Comparison of ENCODE assay signal across 8 cellular contexts in the genomic region with DNA sequence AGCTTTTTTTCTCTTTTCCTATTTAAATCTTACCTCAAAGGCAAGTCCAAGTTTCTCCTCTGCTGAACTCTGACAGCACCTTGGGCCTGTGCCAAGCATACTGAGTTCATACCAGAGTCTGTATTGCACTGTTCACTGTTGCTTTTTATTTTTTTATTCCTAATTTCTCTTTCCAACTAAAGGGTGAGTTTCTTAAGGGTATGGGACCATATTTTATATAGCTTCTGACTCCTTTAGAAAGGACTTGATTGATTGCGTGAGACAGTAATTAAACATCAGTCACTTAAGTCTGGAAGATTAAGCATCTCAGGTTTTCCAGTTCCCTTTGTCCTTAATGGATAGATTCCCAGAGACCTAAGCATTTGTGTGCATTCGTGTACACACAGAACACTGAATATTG.
DNase-seq lines count a peak whose midpoint lies in the region; ATAC-seq and TF ChIP-seq lines count a peak whose summit lies in the region.

No MANE protein-coding gene starts in this region.

- peak overlapping the region; percentile 65 for H3K4me3 Mint-ChIP-seq in activated naive CD8-positive, alpha-beta T cell treated with anti-CD3 and anti-CD28 coated beads for 36 hours
- H3K4me3 Mint-ChIP-seq in activated T-helper 17 cell treated with anti-CD3 and anti-CD28 coated beads, Interleukin-2, amount 50 U/mL, for 72 hours, result no peak overlapping the region

- no peaks in the 10 kb centered on the region for H3K9me3 Mint-ChIP-seq in activated naive CD8-positive, alpha-beta T cell treated with anti-CD3 and anti-CD28 coated beads for 36 hours
- H3K9me3 Mint-ChIP-seq in activated T-helper 17 cell treated with anti-CD3 and anti-CD28 coated beads, Interleukin-2, amount 50 U/mL, for 72 hours, result peaks cover 3% of the 10 kb centered on the region

- H3K9me3 ChIP-seq in HEK293 (ENCODE audit: control insufficient read depth, insufficient read depth, low read depth, low read length), result no peaks in the 10 kb centered on the region

- peaks cover 54% of the 10 kb centered on the region for H3K4me1 ChIP-seq in HEK293 (ENCODE audit: control insufficient read depth, insufficient read depth, low read length)

- H3K27ac Mint-ChIP-seq in activated naive CD8-positive, alpha-beta T cell treated with anti-CD3 and anti-CD28 coated beads for 36 hours, result peak overlapping the region; percentile 94
- no peak overlapping the region for H3K27ac Mint-ChIP-seq in activated T-helper 17 cell treated with anti-CD3 and anti-CD28 coated beads, Interleukin-2, amount 50 U/mL, for 72 hours

- intact Hi-C loops in left ventricle myocardium superior (cut with micrococcal nuclease), result loop anchor here (10.0 kb wide), 1 partner anchor 65 kb away; a partner anchor contains a TSS

- TF ChIP-seq CTCF in HEK293 (tag by site-specific recombination; IDR thresholded peaks at IDR 0.05), result no peak

- peaks cover 5% of the 10 kb centered on the region for H3K36me3 Mint-ChIP-seq in activated naive CD8-positive, alpha-beta T cell treated with anti-CD3 and anti-CD28 coated beads for 36 hours
- H3K36me3 Mint-ChIP-seq in activated T-helper 17 cell treated with anti-CD3 and anti-CD28 coated beads, Interleukin-2, amount 50 U/mL, for 72 hours (ENCODE audit: low read depth), result no peaks in the 10 kb centered on the region

- no peaks in the 10 kb centered on the region for H3K27me3 Mint-ChIP-seq in activated naive CD8-positive, alpha-beta T cell treated with anti-CD3 and anti-CD28 coated beads for 36 hours
- peaks cover 12% of the 10 kb centered on the region for H3K27me3 Mint-ChIP-seq in activated T-helper 17 cell treated with anti-CD3 and anti-CD28 coated beads, Interleukin-2, amount 50 U/mL, for 72 hours

- H3K4me1 Mint-ChIP-seq in activated naive CD8-positive, alpha-beta T cell treated with anti-CD3 and anti-CD28 coated beads for 36 hours, result peaks cover 53% of the 10 kb centered on the region
- H3K4me1 Mint-ChIP-seq in activated T-helper 17 cell treated with anti-CD3 and anti-CD28 coated beads, Interleukin-2, amount 50 U/mL, for 72 hours, result peaks cover 10% of the 10 kb centered on the region

- ATAC-seq in left ventricle myocardium superior, result peak; percentile 62
- no peak for ATAC-seq in GM19463 (IDR thresholded peaks at IDR 0.05; ENCODE audit: unreplicated experiment)
- ATAC-seq in activated T-helper 17 cell treated with anti-CD3 and anti-CD28 coated beads, Interleukin-2, amount 50 U/mL, for 72 hours (replicated peaks), result no peak

- POLR2A ChIA-PET in HEK293 (lab: Yijun Ruan, JAX), result no interaction called here

- peak overlapping the region; percentile 47; the same call in 1 of the 2 replicates for H3K27ac ChIP-seq in HEK293 (ENCODE audit: extremely low read depth, low read depth, low read length)

- CTCF ChIA-PET in HEK293 (lab: Yijun Ruan, JAX), result no interaction called here

- no peaks in the 10 kb centered on the region for H3K36me3 ChIP-seq in HEK293 (ENCODE audit: control insufficient read depth in 2 of 2, insufficient read depth in 1 of 2, low read length in 2 of 2)

- H3K4me3 ChIP-seq in HEK293 (ENCODE audit: low read depth, low read length) (no peak overlapping the region), skeletal muscle cell (ENCODE audit: low read depth, low read length) (no peak overlapping the region)

- DNase-seq in activated naive CD8-positive, alpha-beta T cell treated with anti-CD3 and anti-CD28 coated beads for 36 hours, result no peak
- DNase-seq in left ventricle myocardium superior, result peak; percentile 70
- DNase-seq in skeletal muscle cell (ENCODE audit: low read depth), result peak; percentile 32
- no peak for DNase-seq in stimulated activated CD4-positive, alpha-beta T cell treated with anti-CD3 and anti-CD28 coated beads, Interleukin-4, amount 100 ng/mL, for 4 hours
- DNase-seq in OCI-M1 (lab: John Stamatoyannopoulos, UW), result no peak

TF ChIP-seq in HEK293, 187 proteins besides CTCF, POLR2A, EP300 and RAD21 (continues in another document):
- TF ChIP-seq ZNF366 (tag by site-specific recombination; conservative IDR thresholded peaks at IDR 0.05) (peak; percentile 59; the same call in 1 of the 2 replicates), ZBTB20 (tag by site-specific recombination; IDR thresholded peaks at IDR 0.05) (peak; percentile 36; the same call in 1 of the 2 replicates), GFI1B (tag by site-specific recombination; IDR thresholded peaks at IDR 0.05) (0 out of 2 replicates have a peak, but pooled peaks have one; percentile 13), ZNF24 (tag by site-specific recombination; IDR thresholded peaks at IDR 0.05) (no peak), ZXDB (tag by site-specific recombination; IDR thresholded peaks at IDR 0.05) (0 out of 2 replicates have a peak, but pooled peaks have one; percentile 17), ZNF416 (tag by site-specific recombination; IDR thresholded peaks at IDR 0.05) (no peak), PRDM1 (tag by site-specific recombination; IDR thresholded peaks at IDR 0.05) (peak; percentile 68), ZNF623 (tag by site-specific recombination; IDR thresholded peaks at IDR 0.05) (no peak), ZNF248 (tag by site-specific recombination; IDR thresholded peaks at IDR 0.05) (no peak), ZNF76 (tag by site-specific recombination; IDR thresholded peaks at IDR 0.05; ENCODE audit: borderline replicate concordance, low read depth) (no peak), ZNF600 (tag by site-specific recombination; IDR thresholded peaks at IDR 0.05) (peak; percentile 92), ZNF785 (tag by site-specific recombination; IDR thresholded peaks at IDR 0.05) (no peak), ZNF174 (tag by site-specific recombination; IDR thresholded peaks at IDR 0.05) (no peak)
- TF ChIP-seq, protein P1, sequence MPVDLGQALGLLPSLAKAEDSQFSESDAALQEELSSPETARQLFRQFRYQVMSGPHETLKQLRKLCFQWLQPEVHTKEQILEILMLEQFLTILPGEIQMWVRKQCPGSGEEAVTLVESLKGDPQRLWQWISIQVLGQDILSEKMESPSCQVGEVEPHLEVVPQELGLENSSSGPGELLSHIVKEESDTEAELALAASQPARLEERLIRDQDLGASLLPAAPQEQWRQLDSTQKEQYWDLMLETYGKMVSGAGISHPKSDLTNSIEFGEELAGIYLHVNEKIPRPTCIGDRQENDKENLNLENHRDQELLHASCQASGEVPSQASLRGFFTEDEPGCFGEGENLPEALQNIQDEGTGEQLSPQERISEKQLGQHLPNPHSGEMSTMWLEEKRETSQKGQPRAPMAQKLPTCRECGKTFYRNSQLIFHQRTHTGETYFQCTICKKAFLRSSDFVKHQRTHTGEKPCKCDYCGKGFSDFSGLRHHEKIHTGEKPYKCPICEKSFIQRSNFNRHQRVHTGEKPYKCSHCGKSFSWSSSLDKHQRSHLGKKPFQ (tag by site-specific recombination; IDR thresholded peaks at IDR 0.05), result peak; percentile 21; the same call in 1 of the 2 replicates
- TF ChIP-seq, protein P2, sequence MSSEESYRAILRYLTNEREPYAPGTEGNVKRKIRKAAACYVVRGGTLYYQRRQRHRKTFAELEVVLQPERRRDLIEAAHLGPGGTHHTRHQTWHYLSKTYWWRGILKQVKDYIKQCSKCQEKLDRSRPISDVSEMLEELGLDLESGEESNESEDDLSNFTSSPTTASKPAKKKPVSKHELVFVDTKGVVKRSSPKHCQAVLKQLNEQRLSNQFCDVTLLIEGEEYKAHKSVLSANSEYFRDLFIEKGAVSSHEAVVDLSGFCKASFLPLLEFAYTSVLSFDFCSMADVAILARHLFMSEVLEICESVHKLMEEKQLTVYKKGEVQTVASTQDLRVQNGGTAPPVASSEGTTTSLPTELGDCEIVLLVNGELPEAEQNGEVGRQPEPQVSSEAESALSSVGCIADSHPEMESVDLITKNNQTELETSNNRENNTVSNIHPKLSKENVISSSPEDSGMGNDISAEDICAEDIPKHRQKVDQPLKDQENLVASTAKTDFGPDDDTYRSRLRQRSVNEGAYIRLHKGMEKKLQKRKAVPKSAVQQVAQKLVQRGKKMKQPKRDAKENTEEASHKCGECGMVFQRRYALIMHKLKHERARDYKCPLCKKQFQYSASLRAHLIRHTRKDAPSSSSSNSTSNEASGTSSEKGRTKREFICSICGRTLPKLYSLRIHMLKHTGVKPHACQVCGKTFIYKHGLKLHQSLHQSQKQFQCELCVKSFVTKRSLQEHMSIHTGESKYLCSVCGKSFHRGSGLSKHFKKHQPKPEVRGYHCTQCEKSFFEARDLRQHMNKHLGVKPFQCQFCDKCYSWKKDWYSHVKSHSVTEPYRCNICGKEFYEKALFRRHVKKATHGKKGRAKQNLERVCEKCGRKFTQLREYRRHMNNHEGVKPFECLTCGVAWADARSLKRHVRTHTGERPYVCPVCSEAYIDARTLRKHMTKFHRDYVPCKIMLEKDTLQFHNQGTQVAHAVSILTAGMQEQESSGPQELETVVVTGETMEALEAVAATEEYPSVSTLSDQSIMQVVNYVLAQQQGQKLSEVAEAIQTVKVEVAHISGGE (tag by site-specific recombination; conservative IDR thresholded peaks at IDR 0.05; ENCODE audit: low read depth), result no peak
- TF ChIP-seq, protein P3, sequence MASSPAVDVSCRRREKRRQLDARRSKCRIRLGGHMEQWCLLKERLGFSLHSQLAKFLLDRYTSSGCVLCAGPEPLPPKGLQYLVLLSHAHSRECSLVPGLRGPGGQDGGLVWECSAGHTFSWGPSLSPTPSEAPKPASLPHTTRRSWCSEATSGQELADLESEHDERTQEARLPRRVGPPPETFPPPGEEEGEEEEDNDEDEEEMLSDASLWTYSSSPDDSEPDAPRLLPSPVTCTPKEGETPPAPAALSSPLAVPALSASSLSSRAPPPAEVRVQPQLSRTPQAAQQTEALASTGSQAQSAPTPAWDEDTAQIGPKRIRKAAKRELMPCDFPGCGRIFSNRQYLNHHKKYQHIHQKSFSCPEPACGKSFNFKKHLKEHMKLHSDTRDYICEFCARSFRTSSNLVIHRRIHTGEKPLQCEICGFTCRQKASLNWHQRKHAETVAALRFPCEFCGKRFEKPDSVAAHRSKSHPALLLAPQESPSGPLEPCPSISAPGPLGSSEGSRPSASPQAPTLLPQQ (tag by site-specific recombination; IDR thresholded peaks at IDR 0.05), result 0 out of 2 replicates have a peak, but pooled peaks have one; percentile 19

Comparison
In these comparisons a context has a peak if more than half of its experiments do, and no peak if none do; other contexts are left out.
1. DNase-seq: peak in left ventricle myocardium superior (single experiment) and skeletal muscle cell (single experiment); none in activated naive CD8-positive, alpha-beta T cell treated with anti-CD3 and anti-CD28 coated beads for 36 hours (single experiment), stimulated activated CD4-positive, alpha-beta T cell treated with anti-CD3 and anti-CD28 coated beads, Interleukin-4, amount 100 ng/mL, for 4 hours (0 of 2) and OCI-M1 (single experiment).